10 cellular contexts compared by ENCODE assay signal in the genomic region with DNA sequence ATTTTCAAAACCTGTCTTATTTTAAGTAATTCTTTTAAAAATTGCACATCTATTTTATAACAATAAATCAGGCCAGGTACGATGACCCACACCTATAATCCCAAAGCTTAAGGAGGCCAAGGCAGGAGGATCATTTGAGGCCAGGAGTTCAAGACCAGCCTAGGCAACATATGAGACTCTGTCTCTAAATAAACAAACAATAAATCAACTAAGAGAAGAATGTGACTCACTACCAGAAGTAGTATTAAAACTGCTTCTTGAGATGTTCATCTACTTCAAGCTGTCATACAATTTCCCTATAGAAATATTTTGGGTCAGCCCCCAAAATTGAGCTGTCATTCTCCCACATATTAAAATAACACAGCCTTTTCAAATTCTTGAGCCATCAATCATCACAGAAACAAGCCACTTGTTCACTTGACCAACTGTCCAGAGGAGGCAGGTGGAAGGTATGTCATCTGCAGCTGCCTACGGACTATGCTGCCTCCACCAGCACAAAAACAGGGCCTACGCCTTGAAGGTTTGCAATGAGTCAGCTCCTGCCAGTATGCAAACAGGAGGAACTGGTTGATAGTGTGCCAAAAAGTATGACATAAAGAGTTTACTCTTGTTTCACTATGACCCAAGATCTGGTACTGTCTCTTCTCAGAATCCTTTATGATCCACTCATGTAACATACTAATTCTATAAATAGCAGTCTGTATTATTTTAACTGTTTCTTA. TPM values are rescaled to one million over a fixed set of nuclear protein-coding genes. Genes with fewer than 3 reads are reported as not detected.
DNase-seq lines count a peak whose midpoint lies in the region; ATAC-seq, FAIRE-seq and TF ChIP-seq lines count a peak whose summit lies in the region.
"Had no signal": no experiment of that assay in that cellular context is flagged by ENCODE, and none has a peak within 500 bp of the region (broad histone marks: within the 10 kb centered on the region; RNA-seq: fewer than 3 reads in every experiment).

No MANE protein-coding gene starts in this region.

- no peaks in the 10 kb centered on the region for H3K27me3 ChIP-seq in right lobe of liver
- no peaks in the 10 kb centered on the region for H3K27me3 ChIP-seq in CD8-positive, alpha-beta T cell (ENCODE audit: insufficient read depth, low read length)

- WGBS in right lobe of liver (ENCODE audit: insufficient coverage, low coverage, low lambda C conversion rate, missing lambda C conversion rate), result 72% methylated on average over 3 of the region's 3 CpGs

- H3K36me3 ChIP-seq in right lobe of liver (peaks cover 0 to 42% (median 9%) of the 10 kb centered on the region in 4 donors), kidney (ENCODE audit: control insufficient read depth in 1 of 2, insufficient read depth in 2 of 2, low read length in 2 of 2) (peaks cover 22 to 49% of the 10 kb centered on the region in 2 donors)
- peaks cover 10% of the 10 kb centered on the region for H3K36me3 ChIP-seq in CD8-positive, alpha-beta T cell (ENCODE audit: insufficient read depth, low read length)

- no peaks in the 10 kb centered on the region for H3K4me1 Mint-ChIP-seq in CD8-positive, alpha-beta T cell (ENCODE audit: low read depth)

- TF ChIP-seq CTCF in right lobe of liver (IDR thresholded peaks at IDR 0.05) (peak in 2 of 4 donors; percentile 5 to 15), kidney (IDR thresholded peaks at IDR 0.05; ENCODE audit: borderline replicate concordance, extremely low read depth, insufficient read depth) (no peak)
- no peak for TF ChIP-seq CTCF in CD8-positive, alpha-beta T cell (IDR thresholded peaks at IDR 0.05)

- POLR2A ChIA-PET in CD8-positive, alpha-beta T cell (lab: Charles Lee), result interaction anchor here (1.2 kb wide), 1 partner anchor 12 kb away, joined by 3 read pairs; no protein-coding TSS in a partner anchor

- no peaks in the 10 kb centered on the region for H3K9me3 Mint-ChIP-seq in CD8-positive, alpha-beta T cell

- CTCF ChIA-PET in CD8-positive, alpha-beta T cell (lab: Charles Lee), result interaction anchor here (1.4 to 1.6 kb wide), 2 partner anchors 12 to 1706 kb away, joined by 4 read pairs; no protein-coding TSS in a partner anchor

- H3K27me3 Mint-ChIP-seq in CD8-positive, alpha-beta T cell (ENCODE audit: low read depth), result no peaks in the 10 kb centered on the region

- intact Hi-C loops in right lobe of liver (cut with DNase I), result no loop called here
- intact Hi-C loops in CD8-positive, alpha-beta T cell (cut with DNase I, micrococcal nuclease), result loop anchor here in 1 of 2 experiments (2.0 kb wide), 1 partner anchor 19 kb away; no protein-coding TSS in a partner anchor
- intact Hi-C loops in kidney (cut with DNase I), result no loop called here

- H3K4me3 ChIP-seq in right lobe of liver, result no peak overlapping the region
- H3K4me3 ChIP-seq in CD8-positive, alpha-beta T cell (ENCODE audit: low read depth, low read length), result no peak overlapping the region
- no peak overlapping the region for H3K4me3 ChIP-seq in kidney (ENCODE audit: low read length in 2 of 2)

- no peak for FAIRE-seq in kidney (lab: Jason Lieb, UNC)
- FAIRE-seq: H1 had no signal

- peaks cover 89% of the 10 kb centered on the region for H3K36me3 Mint-ChIP-seq in CD8-positive, alpha-beta T cell

- no peaks in the 10 kb centered on the region for H3K9me3 ChIP-seq in right lobe of liver
- no peaks in the 10 kb centered on the region for H3K9me3 ChIP-seq in CD8-positive, alpha-beta T cell (ENCODE audit: low read length)
- H3K9me3 ChIP-seq in kidney (ENCODE audit: control insufficient read depth in 1 of 2, low read length in 2 of 2), result no peaks in the 10 kb centered on the region

- no peak overlapping the region for H3K27ac Mint-ChIP-seq in CD8-positive, alpha-beta T cell

- DNase-seq in 8988T, result peak; percentile 49
- DNase-seq in NCI-H2196 (lab: John Stamatoyannopoulos, UW; ENCODE audit: unreplicated experiment), result peak; percentile 83
- DNase-seq in amniotic epithelial cell (ENCODE audit: low read depth), result peak; percentile 94
- peak in 1 of 3 donors; percentile 34 for DNase-seq in right lobe of liver
- no peak for DNase-seq in CD8-positive, alpha-beta T cell
- DNase-seq in kidney, result no peak
- DNase-seq: left cardiac atrium had no signal

- H3K9ac ChIP-seq in kidney (ENCODE audit: low read length in 2 of 2), result no peak overlapping the region

- H3K4me1 ChIP-seq in right lobe of liver (peaks cover 0 to 3% (median 0%) of the 10 kb centered on the region in 4 donors), kidney (ENCODE audit: control insufficient read depth in 1 of 2, insufficient read depth in 1 of 2, low read depth in 1 of 2, low read length in 2 of 2) (peaks cover 0 to 2% of the 10 kb centered on the region in 2 donors)
- H3K4me1 ChIP-seq in CD8-positive, alpha-beta T cell (ENCODE audit: insufficient read depth, low read length), result no peaks in the 10 kb centered on the region

- peak; percentile 99 for ATAC-seq in GM18498 (IDR thresholded peaks at IDR 0.05; ENCODE audit: unreplicated experiment)
- peak; percentile 99 for ATAC-seq in HG02763 (IDR thresholded peaks at IDR 0.05; ENCODE audit: unreplicated experiment)
- ATAC-seq in right lobe of liver, result peak; percentile 45 to 97 (median 84)
- no peak for ATAC-seq in CD8-positive, alpha-beta T cell

- no peak overlapping the region for H3K4me3 Mint-ChIP-seq in CD8-positive, alpha-beta T cell

- no peak for TF ChIP-seq POLR2A in right lobe of liver (IDR thresholded peaks at IDR 0.05)

- H3K27ac ChIP-seq in right lobe of liver (no peak overlapping the region), kidney (ENCODE audit: low read depth in 2 of 2, low read length in 2 of 2) (no peak overlapping the region)
- no peak overlapping the region for H3K27ac ChIP-seq in CD8-positive, alpha-beta T cell (ENCODE audit: low read depth, low read length)

RNA-seq across cellular contexts. Expression of a gene that starts 33.6 kb away (rescaled TPM):
- 10 to 100 TPM; 17.0 to 24.8 (median 21.5) TPM for total RNA-seq in right lobe of liver
- 10 to 100 TPM; 26.2 to 28.8 TPM for total RNA-seq in CD8-positive, alpha-beta T cell
- 56.6 TPM for total RNA-seq in kidney
- polyA plus RNA-seq in kidney (ENCODE audit: insufficient read depth, low read depth, low replicate concordance), result 12.3 TPM

Comparison
In these comparisons a context has a peak if more than half of its experiments do, and no peak if none do; other contexts are left out.
1. DNase-seq: peak in 8988T (single experiment), NCI-H2196 (single experiment) and amniotic epithelial cell (single experiment); none in CD8-positive, alpha-beta T cell (0 of 7) and kidney (single experiment).